Comparison of ENCODE assay signal across 24 cellular contexts in the genomic region with DNA sequence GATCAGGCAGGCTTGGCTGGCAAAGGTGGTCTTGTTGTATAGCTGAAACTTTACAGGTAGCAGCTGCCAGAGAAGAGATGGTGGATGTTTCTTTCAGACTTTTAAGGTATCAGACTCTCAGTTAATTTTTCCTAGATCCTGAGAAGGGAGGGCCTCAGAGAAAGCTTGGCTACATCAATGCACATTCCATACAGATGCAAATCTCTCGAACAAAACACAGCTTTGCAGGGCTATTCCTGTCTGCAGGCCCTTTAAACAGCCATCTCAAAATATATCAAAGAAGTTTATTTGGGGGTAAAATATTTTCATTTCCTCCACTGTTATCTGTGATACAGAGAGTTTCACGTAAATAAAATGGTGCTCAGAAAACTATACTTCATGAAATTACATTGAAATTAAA.
"Had no signal": no experiment of that assay in that cellular context is flagged by ENCODE, and none has a peak within 500 bp of the region (broad histone marks: within the 10 kb centered on the region; RNA-seq: fewer than 3 reads in every experiment).

No MANE protein-coding gene starts in this region.

- H3K36me3 Mint-ChIP-seq: activated CD8-positive, alpha-beta memory T cell treated with anti-CD3 and anti-CD28 coated beads, Interleukin-2, amount 10 ng/mL, durations not matched to agents 7 days and 5 days; natural killer cell; type B pancreatic cell had no signal

- H3K36me3 ChIP-seq: cardiac muscle cell, heart left ventricle, sigmoid colon, thoracic aorta, vagina had no signal

- H3K9me3 Mint-ChIP-seq: activated CD4-positive, alpha-beta T cell treated with anti-CD3 and anti-CD28 coated beads, Interleukin-2, amount 10 ng/mL, durations not matched to agents 7 days and 5 days; type B pancreatic cell had no signal

- H3K27me3 Mint-ChIP-seq: activated CD4-positive, alpha-beta T cell treated with anti-CD3 and anti-CD28 coated beads, Interleukin-2, amount 10 ng/mL, durations not matched to agents 7 days and 5 days; activated CD8-positive, alpha-beta memory T cell treated with anti-CD3 and anti-CD28 coated beads, Interleukin-2, amount 10 ng/mL, durations not matched to agents 7 days and 5 days; activated CD8-positive, alpha-beta T cell treated with anti-CD3 and anti-CD28 coated beads for 36 hours; type B pancreatic cell had no signal

- H3K4me1 ChIP-seq: body of pancreas, heart left ventricle, sigmoid colon, vagina had no signal

- DNase-seq: activated CD4-positive, alpha-beta T cell treated with anti-CD3 and anti-CD28 coated beads, Interleukin-2, amount 10 ng/mL, durations not matched to agents 7 days and 5 days; activated CD8-positive, alpha-beta memory T cell treated with anti-CD3 and anti-CD28 coated beads, Interleukin-2, amount 10 ng/mL, durations not matched to agents 7 days and 5 days; activated CD8-positive, alpha-beta T cell treated with anti-CD3 and anti-CD28 coated beads for 36 hours; activated gamma-delta T cell; activated naive CD4-positive, alpha-beta T cell treated with anti-CD3 and anti-CD28 coated beads, Interleukin-2, amount 50 U/mL, for 16 hours; activated T-cell treated with anti-CD3 and anti-CD28 coated beads for 4 hours; anterior cingulate cortex; body of pancreas; heart left ventricle; islet precursor cell; left cardiac atrium; midbrain; natural killer cell; nucleus accumbens; retina; sigmoid colon; stimulated activated CD4-positive, alpha-beta T cell treated with anti-CD3 and anti-CD28 coated beads, Interleukin-4, amount 100 ng/mL, for 1 hour; stimulated activated naive CD4-positive, alpha-beta T cell had no signal

- H3K4me3 ChIP-seq: body of pancreas, cardiac muscle cell, heart left ventricle, sigmoid colon, thoracic aorta, vagina had no signal

- H3K9me3 ChIP-seq: body of pancreas, heart left ventricle, sigmoid colon, thoracic aorta, vagina had no signal

- H3K4me3 Mint-ChIP-seq: activated CD4-positive, alpha-beta T cell treated with anti-CD3 and anti-CD28 coated beads, Interleukin-2, amount 10 ng/mL, durations not matched to agents 7 days and 5 days; activated CD8-positive, alpha-beta memory T cell treated with anti-CD3 and anti-CD28 coated beads, Interleukin-2, amount 10 ng/mL, durations not matched to agents 7 days and 5 days; activated CD8-positive, alpha-beta T cell treated with anti-CD3 and anti-CD28 coated beads for 36 hours; activated T-helper 1 cell treated with anti-CD3 and anti-CD28 coated beads, Interleukin-12 subunit alpha, Interleukin-12 subunit beta, Interleukin-2, Interleukin-4 antibody, amounts not matched to agents 30 ng/mL and 10 ng/mL and 1 ng/mL, durations not matched to agents 14 hours and 24 hours and 36 hours; natural killer cell; type B pancreatic cell had no signal

- H3K27ac ChIP-seq: body of pancreas, cardiac muscle cell, heart left ventricle, sigmoid colon, thoracic aorta, vagina had no signal

- ATAC-seq: activated CD4-positive, CD25-positive, alpha-beta regulatory T cell treated with anti-CD3 and anti-CD28 coated beads, Interleukin-2, amount 50 U/mL, for 24 hours; activated CD8-positive, alpha-beta memory T cell treated with anti-CD3 and anti-CD28 coated beads, Interleukin-2, amount 10 ng/mL, durations not matched to agents 7 days and 5 days; activated CD8-positive, alpha-beta T cell treated with anti-CD3 and anti-CD28 coated beads for 36 hours; body of pancreas; heart left ventricle; left cardiac atrium; natural killer cell had no signal

- H3K27ac Mint-ChIP-seq: activated CD4-positive, alpha-beta T cell treated with anti-CD3 and anti-CD28 coated beads, Interleukin-2, amount 10 ng/mL, durations not matched to agents 7 days and 5 days; activated CD8-positive, alpha-beta memory T cell treated with anti-CD3 and anti-CD28 coated beads, Interleukin-2, amount 10 ng/mL, durations not matched to agents 7 days and 5 days; activated CD8-positive, alpha-beta T cell treated with anti-CD3 and anti-CD28 coated beads for 36 hours; activated T-helper 1 cell treated with anti-CD3 and anti-CD28 coated beads, Interleukin-12 subunit alpha, Interleukin-12 subunit beta, Interleukin-2, Interleukin-4 antibody, amounts not matched to agents 30 ng/mL and 10 ng/mL and 1 ng/mL, durations not matched to agents 14 hours and 24 hours and 36 hours; natural killer cell; type B pancreatic cell had no signal

- H3K4me1 Mint-ChIP-seq: activated CD4-positive, alpha-beta T cell treated with anti-CD3 and anti-CD28 coated beads, Interleukin-2, amount 10 ng/mL, durations not matched to agents 7 days and 5 days; activated CD8-positive, alpha-beta memory T cell treated with anti-CD3 and anti-CD28 coated beads, Interleukin-2, amount 10 ng/mL, durations not matched to agents 7 days and 5 days; natural killer cell had no signal

- H3K27me3 ChIP-seq: body of pancreas, cardiac muscle cell, heart left ventricle, sigmoid colon, vagina had no signal
